ENCODE assay signal across 26 cellular contexts in the genomic region with DNA sequence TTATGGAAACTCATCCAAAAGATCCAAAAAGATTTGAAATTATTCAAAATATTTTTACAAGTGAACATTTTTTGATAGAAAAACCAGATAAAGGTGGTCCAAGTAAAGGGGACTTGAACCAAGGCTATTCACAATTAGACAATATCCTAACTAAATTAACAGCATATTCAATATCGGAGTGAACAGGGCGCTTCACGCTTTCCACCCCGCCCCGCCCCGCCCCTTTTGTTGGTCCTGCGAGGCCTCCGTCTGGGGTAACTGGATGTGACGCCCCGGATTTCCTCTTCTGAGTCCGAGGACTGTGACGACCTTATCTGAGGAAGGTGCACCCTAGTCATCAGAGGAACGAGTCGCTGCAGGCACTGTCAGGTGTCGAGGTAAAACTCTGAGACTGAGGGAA. TPM values are rescaled to one million over a fixed set of nuclear protein-coding genes. Genes with fewer than 3 reads are reported as not detected.
"Had no signal": no experiment of that assay in that cellular context is flagged by ENCODE, and none has a peak within 500 bp of the region (broad histone marks: within the 10 kb centered on the region; RNA-seq: fewer than 3 reads in every experiment).

A gene (plus strand): TSS at position 301 of the 400 bp plus-strand sequence. CDS start 3,855 bp downstream, outside the sequence.

- H3K79me2 ChIP-seq: parathyroid adenoma had no signal

- H3K9ac ChIP-seq: neural progenitor cell, parathyroid adenoma had no signal

- H3K4me1 ChIP-seq: neural progenitor cell, parathyroid adenoma, psoas muscle, right lobe of liver, sigmoid colon, stomach, tibial artery, transverse colon, upper lobe of left lung, vagina had no signal

- H2AFZ ChIP-seq: neural progenitor cell, parathyroid adenoma had no signal

- H3K4me3 ChIP-seq: neural progenitor cell, ovary, psoas muscle, right lobe of liver, sigmoid colon, stomach, tibial artery, transverse colon, upper lobe of left lung, vagina had no signal

- H3K27me3 ChIP-seq: neural progenitor cell, ovary, right lobe of liver, sigmoid colon, stomach, tibial artery, transverse colon, upper lobe of left lung, vagina had no signal

- H3K36me3 ChIP-seq: neural progenitor cell, ovary, right lobe of liver, sigmoid colon, stomach, tibial artery, transverse colon, upper lobe of left lung, vagina had no signal

- H3K4me2 ChIP-seq: neural progenitor cell had no signal

- ATAC-seq: naive thymus-derived CD4-positive, alpha-beta T cell; natural killer cell; psoas muscle; right cardiac atrium; right lobe of liver; stimulated activated effector memory CD8-positive, alpha-beta T cell treated with anti-CD3 and anti-CD28 coated beads, Interleukin-12 subunit alpha, Interleukin-12 subunit beta, amount 100 ng/mL, for 72 hours; stimulated activated naive B cell treated with anti-CD40 and anti-IgM and Interleukin-4, amounts not matched to agents 10 μg/mL and 1 μg/mL and 100 μg/mL, for 72 hours had no signal

- H3K27ac ChIP-seq: neural progenitor cell, ovary, parathyroid adenoma, psoas muscle, right lobe of liver, sigmoid colon, stomach, tibial artery, transverse colon, upper lobe of left lung, vagina had no signal

- DNase-seq: naive thymus-derived CD4-positive, alpha-beta T cell; natural killer cell; occipital lobe; ovary; posterior cingulate gyrus; psoas muscle; right cardiac atrium; right lobe of liver; sigmoid colon; small intestine; stimulated activated CD4-positive, alpha-beta T cell treated with anti-CD3 and anti-CD28 coated beads, Interleukin-15, amount 100 ng/mL, for 24 hours; stimulated activated CD4-positive, alpha-beta T cell treated with anti-CD3 and anti-CD28 coated beads, Interleukin-2, amount 100 ng/mL, for 24 hours; stimulated activated CD4-positive, alpha-beta T cell treated with anti-CD3 and anti-CD28 coated beads, Interleukin-2, amount 100 ng/mL, for 48 hours; stimulated activated CD4-positive, alpha-beta T cell treated with anti-CD3 and anti-CD28 coated beads, Interleukin-4, amount 100 ng/mL, for 24 hours; stimulated activated naive B cell treated with anti-CD40 and anti-IgM and Interleukin-4, amounts not matched to agents 10 μg/mL and 1 μg/mL and 100 μg/mL, for 72 hours; stimulated activated naive CD4-positive, alpha-beta T cell treated with Interleukin-2 at 50 U/mL for 16 hours; stomach; tibial artery; transverse colon; upper lobe of left lung had no signal

- H3K9me3 ChIP-seq: ovary, psoas muscle, right lobe of liver, sigmoid colon, stomach, tibial artery, transverse colon, upper lobe of left lung, vagina had no signal

RNA-seq across cellular contexts. Expression of the gene that starts here (rescaled TPM):
- polyA plus RNA-seq: naive thymus-derived CD4-positive, alpha-beta T cell; neural cell; psoas muscle; right cardiac atrium; sigmoid colon; small intestine; stomach; thymus had no signal
